11 cellular contexts compared by ENCODE assay signal in genomic region chr19:13466697-13467096, GRCh38.
"Had no signal": no experiment of that assay in that cellular context is flagged by ENCODE, and none has a peak within 500 bp of the region (broad histone marks: within the 10 kb centered on the region; RNA-seq: fewer than 3 reads in every experiment).

No MANE protein-coding gene starts in this region.

- H3K27ac Mint-ChIP-seq: GM23338, H9, HFFc6 had no signal

- H3K4me1 ChIP-seq: HAP-1 had no signal

- H3K36me3 ChIP-seq: HAP-1 had no signal

- ATAC-seq: GM23338, HCT116 had no signal

- H3K4me3 Mint-ChIP-seq: GM23338, H9, HFFc6 had no signal

- DNase-seq: GM23248, GOT3, H7, H9, HCEC 1CT, HFFc6 had no signal

- H3K4me2 ChIP-seq: GM23338 had no signal

- H3K9me3 Mint-ChIP-seq: GM23338, H9, HFFc6 had no signal

- H3K9me3 ChIP-seq: HAP-1 had no signal

- H3K27ac ChIP-seq: GM23248 had no signal

- FAIRE-seq: H1, H54 had no signal

- H3K4me3 ChIP-seq: GM23248, GM23338, HAP-1 had no signal
